In the genomic region with DNA sequence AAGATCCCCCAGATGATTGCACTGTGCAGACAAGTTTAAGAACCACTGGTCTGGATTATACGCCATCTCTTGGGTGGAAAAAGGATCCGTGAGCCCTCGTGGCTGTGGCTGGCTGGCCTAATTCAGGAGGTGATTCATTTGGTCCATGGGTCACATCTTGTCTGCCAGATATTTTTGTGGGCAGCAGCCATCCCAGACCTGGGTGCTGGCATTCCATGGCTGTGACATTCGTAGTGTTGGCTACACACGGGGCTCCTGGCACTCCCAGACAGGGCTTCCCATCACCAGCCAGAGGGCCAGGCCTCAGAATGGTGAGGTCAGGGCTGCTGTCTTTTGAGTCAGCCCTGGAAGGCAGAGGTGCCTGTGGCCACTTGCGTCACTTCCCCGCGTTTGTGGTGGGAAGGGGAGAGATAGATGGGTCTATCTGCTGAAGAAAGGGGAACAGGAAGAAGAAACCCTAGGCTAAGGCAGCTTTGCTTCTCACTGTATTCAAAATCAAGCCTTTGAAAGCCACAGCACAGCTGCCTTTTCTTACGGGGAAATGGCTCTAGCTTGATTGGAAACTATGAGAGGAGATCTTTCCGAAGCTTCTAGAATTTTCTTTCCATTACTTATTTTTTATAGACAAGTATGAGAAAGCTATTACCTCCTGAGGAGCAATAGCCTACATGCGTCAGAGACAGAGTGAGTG, we compare ENCODE assay signal across 10 cellular contexts. TPM values are rescaled to one million over a fixed set of nuclear protein-coding genes. Genes with fewer than 3 reads are reported as not detected.
A peak's percentile ranks its signal among the peaks of the same experiment; 100 is the strongest.
DNase-seq lines count a peak whose midpoint lies in the region; ATAC-seq, FAIRE-seq and TF ChIP-seq lines count a peak whose summit lies in the region.
"Had no signal": no experiment of that assay in that cellular context is flagged by ENCODE, and none has a peak within 500 bp of the region (broad histone marks: within the 10 kb centered on the region; RNA-seq: fewer than 3 reads in every experiment).

No MANE protein-coding gene starts in this region.

- peak; percentile 17 for TF ChIP-seq POLR2A in transverse colon (IDR thresholded peaks at IDR 0.05)

- H3K4me3 ChIP-seq in pancreas (no peak overlapping the region), transverse colon (no peak overlapping the region)

- 81 to 84% methylated on average over 11 of the region's 11 CpGs for WGBS in pancreas, 2 donors
- WGBS in transverse colon (ENCODE audit: low coverage in 1 of 2), 2 donors, result 66 to 75% methylated on average over 4 to 11 of the region's 11 CpGs

- no peak for TF ChIP-seq CTCF in pancreas (IDR thresholded peaks at IDR 0.05)
- no peak for TF ChIP-seq CTCF in transverse colon (IDR thresholded peaks at IDR 0.05)
- no peak for TF ChIP-seq CTCF in osteocyte (IDR thresholded peaks at IDR 0.05)

- peaks cover 0 to 4% (median 0%) of the 10 kb centered on the region in 3 donors for H3K4me1 ChIP-seq in pancreas
- peaks cover 0 to 32% (median 2%) of the 10 kb centered on the region in 4 donors for H3K4me1 ChIP-seq in transverse colon

- H3K27me3 ChIP-seq in pancreas (no peaks in the 10 kb centered on the region), transverse colon (no peaks in the 10 kb centered on the region)

- no peaks in the 10 kb centered on the region for H3K9me3 Mint-ChIP-seq in osteocyte (ENCODE audit: unreplicated experiment)

- no peak overlapping the region for H3K27ac Mint-ChIP-seq in osteocyte (ENCODE audit: unreplicated experiment)

- no peak for TF ChIP-seq EP300 in transverse colon (IDR thresholded peaks at IDR 0.05; ENCODE audit: low read depth)

- H3K9me3 ChIP-seq in pancreas (no peaks in the 10 kb centered on the region), transverse colon (no peaks in the 10 kb centered on the region)

- in situ Hi-C loops in transverse colon (cut with MboI; ENCODE audit: low pct_ligation_motif_present in 1 of 4, low pct_unique_long_range_greater_than_20kb in 1 of 4, low sequenced_read_pairs in 3 of 4), result loop anchor here (5.0 to 25.0 kb wide), 4 partner anchors 33 to 95 kb away; no protein-coding TSS in a partner anchor

- intact Hi-C loops in pancreas (cut with DNase I) (loop anchor here in 2 of 3 donors (5.0 kb wide), 3 partner anchors 33 to 93 kb away; no protein-coding TSS in a partner anchor), transverse colon (cut with DNase I; ENCODE audit: low total_unique reads) (loop anchor here (5.0 kb wide), 1 partner anchor 88 kb away; no protein-coding TSS in a partner anchor)

- H3K36me3 Mint-ChIP-seq in osteocyte (ENCODE audit: unreplicated experiment), result no peaks in the 10 kb centered on the region

- DNase-seq in NK-92 treated with Interleukin-12 subunit alpha and Interleukin-12 subunit beta, amount 100 ng/mL, for 24 hours (lab: John Stamatoyannopoulos, UW), result peak; percentile 83
- no peak for DNase-seq in NK-92 (lab: John Stamatoyannopoulos, UW; ENCODE audit: unreplicated experiment)
- DNase-seq in caudate nucleus (lab: John Stamatoyannopoulos, UW), result peak in 19 of 61 donors; percentile 7 to 69 (median 23)
- peak in 1 of 6 donors; percentile 76 for DNase-seq in pancreas
- DNase-seq in transverse colon, result peak; percentile 86
- DNase-seq in osteocyte (ENCODE audit: extremely low spot score, unreplicated experiment), result no peak

- H3K4me3 Mint-ChIP-seq in osteocyte (ENCODE audit: unreplicated experiment), result no peak overlapping the region

- H3K36me3 ChIP-seq in pancreas (peaks cover 0 to 8% (median 0%) of the 10 kb centered on the region in 3 donors), transverse colon (no peaks in the 10 kb centered on the region)

- FAIRE-seq in pancreas (lab: Jason Lieb, UNC), result no peak
- FAIRE-seq: endothelial cell of umbilical vein had no signal

- H3K27me3 Mint-ChIP-seq in osteocyte (ENCODE audit: unreplicated experiment), result peaks cover 12% of the 10 kb centered on the region

- peak; percentile 84 for ATAC-seq in HG03432 (IDR thresholded peaks at IDR 0.05; ENCODE audit: unreplicated experiment)
- peak; percentile 54 to 55 for ATAC-seq in activated CD4-positive, CD25-positive, alpha-beta regulatory T cell treated with anti-CD3 and anti-CD28 coated beads, Interleukin-2, amount 50 U/mL, for 24 hours
- peak in 3 of 4 donors; percentile 6 to 54 (median 40) for ATAC-seq in pancreas

- peaks cover 4% of the 10 kb centered on the region for H3K4me1 Mint-ChIP-seq in osteocyte (ENCODE audit: unreplicated experiment)

- H3K27ac ChIP-seq in caudate nucleus (ENCODE audit: low read depth, low read length), result peak overlapping the region; percentile 75
- H3K27ac ChIP-seq in pancreas, result peak overlapping the region in 2 of 4 donors; percentile 57 to 64
- peak overlapping the region; percentile 66 to 80 (median 72) for H3K27ac ChIP-seq in transverse colon
- H3K27ac ChIP-seq: 22Rv1 had no signal

RNA-seq across cellular contexts. Expression of a gene that starts 32.4 kb away (rescaled TPM):
- 10 to 100 TPM; 20.9 to 35.7 (median 27.7) TPM for total RNA-seq in pancreas
- polyA plus RNA-seq in pancreas, result 10 to 100 TPM; 28.8 to 37.9 TPM
- total RNA-seq in transverse colon, result 10 to 100 TPM; 20.9 to 57.3 (median 39.5) TPM
- 53.2 and 56.8 TPM in 2 replicates for total RNA-seq in osteocyte

RNA-seq across cellular contexts. Expression of a gene that starts 55.4 kb away (rescaled TPM):
- total RNA-seq in pancreas, result 1 to 10 TPM; 2.3 to 7.0 (median 3.8) TPM
- 1 to 10 TPM; 2.4 to 4.8 TPM for polyA plus RNA-seq in pancreas
- 1 to 10 TPM in 2 of 4 donors, not detected in 2; 1.6 to 3.2 TPM for total RNA-seq in transverse colon
- total RNA-seq in osteocyte, result 1.7 and 2.1 TPM in 2 replicates

Comparison
In these comparisons a context has a peak if more than half of its experiments do, and no peak if none do; other contexts are left out.
1. DNase-seq: peak in NK-92 treated with Interleukin-12 subunit alpha and Interleukin-12 subunit beta, amount 100 ng/mL, for 24 hours (single experiment) and transverse colon (single experiment); none in NK-92 (single experiment) and osteocyte (single experiment).
2. Peak in every context shown above with its lines, with median percentiles within 50 percentile points of each other: ATAC-seq.